In the genomic region with DNA sequence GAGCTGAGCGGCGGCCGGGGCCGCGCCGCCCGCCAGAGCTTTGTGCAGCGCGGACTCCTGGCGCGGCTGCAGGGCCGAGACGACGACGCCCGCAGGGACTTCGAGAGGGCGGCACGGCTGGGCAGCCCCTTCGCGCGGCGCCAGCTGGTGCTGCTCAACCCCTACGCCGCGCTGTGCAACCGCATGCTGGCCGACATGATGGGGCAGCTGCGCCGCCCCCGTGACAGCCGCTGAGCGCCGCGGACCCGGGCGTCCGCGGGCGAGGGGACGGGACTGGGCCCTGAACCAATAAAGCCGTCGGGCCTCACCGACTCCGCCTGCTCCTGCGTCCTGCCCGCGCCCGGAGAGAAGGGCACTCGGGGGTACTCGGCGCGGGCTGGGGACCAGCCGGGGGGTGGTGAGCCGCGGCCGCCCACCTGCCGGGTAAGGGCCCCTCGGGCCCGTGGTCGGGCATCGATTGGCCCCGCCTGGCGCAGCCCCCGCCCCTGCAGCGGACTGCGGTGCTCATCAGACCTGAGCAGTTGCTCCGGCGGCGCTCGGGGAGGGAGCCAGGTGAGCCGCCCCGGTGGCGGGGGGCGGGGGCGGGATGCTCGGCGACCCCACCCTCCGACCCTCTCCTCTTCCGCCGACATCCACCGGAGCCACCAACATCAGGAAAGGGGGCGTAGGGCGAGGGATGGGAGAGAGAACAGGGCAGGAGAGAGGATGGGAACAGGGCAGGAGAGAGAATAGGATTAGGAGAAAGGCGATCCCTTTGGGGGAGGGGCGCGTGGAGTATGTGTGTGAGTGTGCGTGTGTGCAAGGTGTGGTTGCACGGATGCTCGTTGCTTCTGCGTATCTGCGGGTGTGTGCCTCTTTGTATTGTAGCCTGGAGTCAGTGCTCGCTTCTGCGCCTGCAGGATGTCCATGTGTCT, we compare ENCODE assay signal across 1 cellular context.
TF ChIP-seq lines count a peak whose summit lies in the region.

A gene (plus strand): TSS at position 510 of the 914 bp plus-strand sequence. CDS start 610 bp downstream, outside the sequence.

TF ChIP-seq in GM12878, 131 proteins besides CTCF, POLR2A, EP300 and RAD21 (continued from another document and continues in another):
- TF ChIP-seq, protein P1, sequence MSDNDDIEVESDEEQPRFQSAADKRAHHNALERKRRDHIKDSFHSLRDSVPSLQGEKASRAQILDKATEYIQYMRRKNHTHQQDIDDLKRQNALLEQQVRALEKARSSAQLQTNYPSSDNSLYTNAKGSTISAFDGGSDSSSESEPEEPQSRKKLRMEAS (IDR thresholded peaks at IDR 0.05; ENCODE audit: low read depth, low read length): peak; percentile 9; the same call in 1 of the 2 replicates
- TF ChIP-seq HDAC6 (IDR thresholded peaks at IDR 0.05; ENCODE audit: unreplicated experiment): no peak
- TF ChIP-seq CBFB (IDR thresholded peaks at IDR 0.05; ENCODE audit: low read depth): 0 out of 2 replicates have a peak, but pooled peaks have one; percentile 15
- no peak for TF ChIP-seq MTA2 (IDR thresholded peaks at IDR 0.05; ENCODE audit: low read depth)
- TF ChIP-seq HCFC1 (IDR thresholded peaks at IDR 0.05; ENCODE audit: low read length): peak; percentile 54; the same call in 1 of the 2 replicates
- TF ChIP-seq, protein P2, sequence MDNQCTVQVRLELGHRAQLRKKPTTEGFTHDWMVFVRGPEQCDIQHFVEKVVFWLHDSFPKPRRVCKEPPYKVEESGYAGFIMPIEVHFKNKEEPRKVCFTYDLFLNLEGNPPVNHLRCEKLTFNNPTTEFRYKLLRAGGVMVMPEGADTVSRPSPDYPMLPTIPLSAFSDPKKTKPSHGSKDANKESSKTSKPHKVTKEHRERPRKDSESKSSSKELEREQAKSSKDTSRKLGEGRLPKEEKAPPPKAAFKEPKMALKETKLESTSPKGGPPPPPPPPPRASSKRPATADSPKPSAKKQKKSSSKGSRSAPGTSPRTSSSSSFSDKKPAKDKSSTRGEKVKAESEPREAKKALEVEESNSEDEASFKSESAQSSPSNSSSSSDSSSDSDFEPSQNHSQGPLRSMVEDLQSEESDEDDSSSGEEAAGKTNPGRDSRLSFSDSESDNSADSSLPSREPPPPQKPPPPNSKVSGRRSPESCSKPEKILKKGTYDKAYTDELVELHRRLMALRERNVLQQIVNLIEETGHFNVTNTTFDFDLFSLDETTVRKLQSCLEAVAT (IDR thresholded peaks at IDR 0.05): peak; percentile 100
- TF ChIP-seq CBX5 (IDR thresholded peaks at IDR 0.05; ENCODE audit: low read depth): no peak
- TF ChIP-seq, protein P3, sequence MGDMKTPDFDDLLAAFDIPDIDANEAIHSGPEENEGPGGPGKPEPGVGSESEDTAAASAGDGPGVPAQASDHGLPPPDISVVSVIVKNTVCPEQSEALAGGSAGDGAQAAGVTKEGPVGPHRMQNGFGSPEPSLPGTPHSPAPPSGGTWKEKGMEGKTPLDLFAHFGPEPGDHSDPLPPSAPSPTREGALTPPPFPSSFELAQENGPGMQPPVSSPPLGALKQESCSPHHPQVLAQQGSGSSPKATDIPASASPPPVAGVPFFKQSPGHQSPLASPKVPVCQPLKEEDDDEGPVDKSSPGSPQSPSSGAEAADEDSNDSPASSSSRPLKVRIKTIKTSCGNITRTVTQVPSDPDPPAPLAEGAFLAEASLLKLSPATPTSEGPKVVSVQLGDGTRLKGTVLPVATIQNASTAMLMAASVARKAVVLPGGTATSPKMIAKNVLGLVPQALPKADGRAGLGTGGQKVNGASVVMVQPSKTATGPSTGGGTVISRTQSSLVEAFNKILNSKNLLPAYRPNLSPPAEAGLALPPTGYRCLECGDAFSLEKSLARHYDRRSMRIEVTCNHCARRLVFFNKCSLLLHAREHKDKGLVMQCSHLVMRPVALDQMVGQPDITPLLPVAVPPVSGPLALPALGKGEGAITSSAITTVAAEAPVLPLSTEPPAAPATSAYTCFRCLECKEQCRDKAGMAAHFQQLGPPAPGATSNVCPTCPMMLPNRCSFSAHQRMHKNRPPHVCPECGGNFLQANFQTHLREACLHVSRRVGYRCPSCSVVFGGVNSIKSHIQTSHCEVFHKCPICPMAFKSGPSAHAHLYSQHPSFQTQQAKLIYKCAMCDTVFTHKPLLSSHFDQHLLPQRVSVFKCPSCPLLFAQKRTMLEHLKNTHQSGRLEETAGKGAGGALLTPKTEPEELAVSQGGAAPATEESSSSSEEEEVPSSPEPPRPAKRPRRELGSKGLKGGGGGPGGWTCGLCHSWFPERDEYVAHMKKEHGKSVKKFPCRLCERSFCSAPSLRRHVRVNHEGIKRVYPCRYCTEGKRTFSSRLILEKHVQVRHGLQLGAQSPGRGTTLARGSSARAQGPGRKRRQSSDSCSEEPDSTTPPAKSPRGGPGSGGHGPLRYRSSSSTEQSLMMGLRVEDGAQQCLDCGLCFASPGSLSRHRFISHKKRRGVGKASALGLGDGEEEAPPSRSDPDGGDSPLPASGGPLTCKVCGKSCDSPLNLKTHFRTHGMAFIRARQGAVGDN (IDR thresholded peaks at IDR 0.05): no peak; the same call in 1 of the 2 replicates
- TF ChIP-seq ZNF207 (IDR thresholded peaks at IDR 0.05; ENCODE audit: borderline replicate concordance): 0 out of 2 replicates have a peak, but pooled peaks have one; percentile 24
- TF ChIP-seq NR2C2 (IDR thresholded peaks at IDR 0.05; ENCODE audit: borderline replicate concordance, control insufficient read depth, insufficient read length, low read depth): peak; percentile 62
- 0 out of 2 replicates have a peak, but pooled peaks have one; percentile 21 for TF ChIP-seq STAT1 (conservative IDR thresholded peaks at IDR 0.05)
- peak; percentile 74; the same call in 1 of the 2 replicates for TF ChIP-seq POLR2AphosphoS2 (IDR thresholded peaks at IDR 0.05; ENCODE audit: low read depth, low read length)
- 0 out of 2 replicates have a peak, but pooled peaks have one; percentile 51 for TF ChIP-seq ZNF217 (IDR thresholded peaks at IDR 0.05)
- TF ChIP-seq, protein P4, sequence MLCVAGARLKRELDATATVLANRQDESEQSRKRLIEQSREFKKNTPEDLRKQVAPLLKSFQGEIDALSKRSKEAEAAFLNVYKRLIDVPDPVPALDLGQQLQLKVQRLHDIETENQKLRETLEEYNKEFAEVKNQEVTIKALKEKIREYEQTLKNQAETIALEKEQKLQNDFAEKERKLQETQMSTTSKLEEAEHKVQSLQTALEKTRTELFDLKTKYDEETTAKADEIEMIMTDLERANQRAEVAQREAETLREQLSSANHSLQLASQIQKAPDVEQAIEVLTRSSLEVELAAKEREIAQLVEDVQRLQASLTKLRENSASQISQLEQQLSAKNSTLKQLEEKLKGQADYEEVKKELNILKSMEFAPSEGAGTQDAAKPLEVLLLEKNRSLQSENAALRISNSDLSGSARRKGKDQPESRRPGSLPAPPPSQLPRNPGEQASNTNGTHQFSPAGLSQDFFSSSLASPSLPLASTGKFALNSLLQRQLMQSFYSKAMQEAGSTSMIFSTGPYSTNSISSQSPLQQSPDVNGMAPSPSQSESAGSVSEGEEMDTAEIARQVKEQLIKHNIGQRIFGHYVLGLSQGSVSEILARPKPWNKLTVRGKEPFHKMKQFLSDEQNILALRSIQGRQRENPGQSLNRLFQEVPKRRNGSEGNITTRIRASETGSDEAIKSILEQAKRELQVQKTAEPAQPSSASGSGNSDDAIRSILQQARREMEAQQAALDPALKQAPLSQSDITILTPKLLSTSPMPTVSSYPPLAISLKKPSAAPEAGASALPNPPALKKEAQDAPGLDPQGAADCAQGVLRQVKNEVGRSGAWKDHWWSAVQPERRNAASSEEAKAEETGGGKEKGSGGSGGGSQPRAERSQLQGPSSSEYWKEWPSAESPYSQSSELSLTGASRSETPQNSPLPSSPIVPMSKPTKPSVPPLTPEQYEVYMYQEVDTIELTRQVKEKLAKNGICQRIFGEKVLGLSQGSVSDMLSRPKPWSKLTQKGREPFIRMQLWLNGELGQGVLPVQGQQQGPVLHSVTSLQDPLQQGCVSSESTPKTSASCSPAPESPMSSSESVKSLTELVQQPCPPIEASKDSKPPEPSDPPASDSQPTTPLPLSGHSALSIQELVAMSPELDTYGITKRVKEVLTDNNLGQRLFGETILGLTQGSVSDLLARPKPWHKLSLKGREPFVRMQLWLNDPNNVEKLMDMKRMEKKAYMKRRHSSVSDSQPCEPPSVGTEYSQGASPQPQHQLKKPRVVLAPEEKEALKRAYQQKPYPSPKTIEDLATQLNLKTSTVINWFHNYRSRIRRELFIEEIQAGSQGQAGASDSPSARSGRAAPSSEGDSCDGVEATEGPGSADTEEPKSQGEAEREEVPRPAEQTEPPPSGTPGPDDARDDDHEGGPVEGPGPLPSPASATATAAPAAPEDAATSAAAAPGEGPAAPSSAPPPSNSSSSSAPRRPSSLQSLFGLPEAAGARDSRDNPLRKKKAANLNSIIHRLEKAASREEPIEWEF (IDR thresholded peaks at IDR 0.05; ENCODE audit: insufficient replicate concordance, low read depth, low read length): peak; percentile 77
- TF ChIP-seq BHLHE40 (IDR thresholded peaks at IDR 0.05; ENCODE audit: borderline replicate concordance in 1 of 2, low read depth in 2 of 2, low read length in 1 of 2): peak; percentile 35 to 69
- peak; percentile 34; the same call in 1 of the 2 replicates for TF ChIP-seq TCF3 (IDR thresholded peaks at IDR 0.05; ENCODE audit: borderline replicate concordance, insufficient read depth, low read depth, low read length)
- TF ChIP-seq SRF (IDR thresholded peaks at IDR 0.05; ENCODE audit: low read depth in 2 of 2, low read length in 2 of 2): peak; percentile 85 to 98
- peak; percentile 30; the same call in 1 of the 2 replicates for TF ChIP-seq CHD2 (IDR thresholded peaks at IDR 0.05; ENCODE audit: borderline replicate concordance, low read depth, low read length)
- TF ChIP-seq YY1 (IDR thresholded peaks at IDR 0.05; ENCODE audit: low read depth, low read length): peak; percentile 79
- peak; percentile 80 for TF ChIP-seq TCF12 (IDR thresholded peaks at IDR 0.05; ENCODE audit: low read depth, low read length)
- no peak for TF ChIP-seq SMAD5 (IDR thresholded peaks at IDR 0.05; ENCODE audit: low read depth)
- no peak for TF ChIP-seq ZBED1 (IDR thresholded peaks at IDR 0.05; ENCODE audit: borderline replicate concordance)
- TF ChIP-seq HDGF (IDR thresholded peaks at IDR 0.05): peak; percentile 93; the same call in 1 of the 2 replicates
- TF ChIP-seq CREB1 (IDR thresholded peaks at IDR 0.05; ENCODE audit: low read depth): 0 out of 2 replicates have a peak, but pooled peaks have one; percentile 48
- peak in 1 of 2 experiments; percentile 83; a peak in 2 of 3 replicates for TF ChIP-seq EGR1 (IDR thresholded peaks at IDR 0.05; ENCODE audit: borderline replicate concordance in 1 of 2, low read depth in 2 of 2, low read length in 2 of 2)
- peak; percentile 87; the same call in 1 of the 2 replicates for TF ChIP-seq LARP7 (IDR thresholded peaks at IDR 0.05)
- peak; percentile 64 for TF ChIP-seq SP1 (IDR thresholded peaks at IDR 0.05; ENCODE audit: low read depth, low read length)
- TF ChIP-seq PAX5 (IDR thresholded peaks at IDR 0.05; ENCODE audit: borderline replicate concordance, low read depth, low read length): peak; percentile 7; the same call in 1 of the 2 replicates
- TF ChIP-seq, protein P5, sequence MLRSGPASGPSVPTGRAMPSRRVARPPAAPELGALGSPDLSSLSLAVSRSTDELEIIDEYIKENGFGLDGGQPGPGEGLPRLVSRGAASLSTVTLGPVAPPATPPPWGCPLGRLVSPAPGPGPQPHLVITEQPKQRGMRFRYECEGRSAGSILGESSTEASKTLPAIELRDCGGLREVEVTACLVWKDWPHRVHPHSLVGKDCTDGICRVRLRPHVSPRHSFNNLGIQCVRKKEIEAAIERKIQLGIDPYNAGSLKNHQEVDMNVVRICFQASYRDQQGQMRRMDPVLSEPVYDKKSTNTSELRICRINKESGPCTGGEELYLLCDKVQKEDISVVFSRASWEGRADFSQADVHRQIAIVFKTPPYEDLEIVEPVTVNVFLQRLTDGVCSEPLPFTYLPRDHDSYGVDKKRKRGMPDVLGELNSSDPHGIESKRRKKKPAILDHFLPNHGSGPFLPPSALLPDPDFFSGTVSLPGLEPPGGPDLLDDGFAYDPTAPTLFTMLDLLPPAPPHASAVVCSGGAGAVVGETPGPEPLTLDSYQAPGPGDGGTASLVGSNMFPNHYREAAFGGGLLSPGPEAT (IDR thresholded peaks at IDR 0.05; ENCODE audit: low read depth): peak; percentile 87
- peak; percentile 69; the same call in 1 of the 2 replicates for TF ChIP-seq NBN (IDR thresholded peaks at IDR 0.05)
- peak; percentile 48 for TF ChIP-seq MEF2B (IDR thresholded peaks at IDR 0.05; ENCODE audit: partially characterized antibody, poor library complexity, severe bottlenecking)
- TF ChIP-seq DPF2 (IDR thresholded peaks at IDR 0.05): peak; percentile 82; the same call in 1 of the 2 replicates
- TF ChIP-seq, protein P6, sequence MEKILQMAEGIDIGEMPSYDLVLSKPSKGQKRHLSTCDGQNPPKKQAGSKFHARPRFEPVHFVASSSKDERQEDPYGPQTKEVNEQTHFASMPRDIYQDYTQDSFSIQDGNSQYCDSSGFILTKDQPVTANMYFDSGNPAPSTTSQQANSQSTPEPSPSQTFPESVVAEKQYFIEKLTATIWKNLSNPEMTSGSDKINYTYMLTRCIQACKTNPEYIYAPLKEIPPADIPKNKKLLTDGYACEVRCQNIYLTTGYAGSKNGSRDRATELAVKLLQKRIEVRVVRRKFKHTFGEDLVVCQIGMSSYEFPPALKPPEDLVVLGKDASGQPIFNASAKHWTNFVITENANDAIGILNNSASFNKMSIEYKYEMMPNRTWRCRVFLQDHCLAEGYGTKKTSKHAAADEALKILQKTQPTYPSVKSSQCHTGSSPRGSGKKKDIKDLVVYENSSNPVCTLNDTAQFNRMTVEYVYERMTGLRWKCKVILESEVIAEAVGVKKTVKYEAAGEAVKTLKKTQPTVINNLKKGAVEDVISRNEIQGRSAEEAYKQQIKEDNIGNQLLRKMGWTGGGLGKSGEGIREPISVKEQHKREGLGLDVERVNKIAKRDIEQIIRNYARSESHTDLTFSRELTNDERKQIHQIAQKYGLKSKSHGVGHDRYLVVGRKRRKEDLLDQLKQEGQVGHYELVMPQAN (conservative IDR thresholded peaks at IDR 0.05): peak; percentile 73
- no peak for TF ChIP-seq BRCA1 (IDR thresholded peaks at IDR 0.05; ENCODE audit: low read depth, low read length)
- peak; percentile 49 for TF ChIP-seq NR2F1 (conservative IDR thresholded peaks at IDR 0.05)
- TF ChIP-seq BMI1 (IDR thresholded peaks at IDR 0.05; ENCODE audit: borderline replicate concordance): no peak
- 0 out of 2 replicates have a peak, but pooled peaks have one; percentile 8 for TF ChIP-seq RCOR1 (conservative IDR thresholded peaks at IDR 0.05; ENCODE audit: low read depth, low read length)
- TF ChIP-seq MYC (IDR thresholded peaks at IDR 0.05; ENCODE audit: insufficient read depth, insufficient read length, insufficient replicate concordance, low read length, severe bottlenecking): peak; percentile 77
- 0 out of 2 replicates have a peak, but pooled peaks have one; percentile 18 for TF ChIP-seq ASH2L (IDR thresholded peaks at IDR 0.05; ENCODE audit: borderline replicate concordance, low read depth)
